In the genomic region with DNA sequence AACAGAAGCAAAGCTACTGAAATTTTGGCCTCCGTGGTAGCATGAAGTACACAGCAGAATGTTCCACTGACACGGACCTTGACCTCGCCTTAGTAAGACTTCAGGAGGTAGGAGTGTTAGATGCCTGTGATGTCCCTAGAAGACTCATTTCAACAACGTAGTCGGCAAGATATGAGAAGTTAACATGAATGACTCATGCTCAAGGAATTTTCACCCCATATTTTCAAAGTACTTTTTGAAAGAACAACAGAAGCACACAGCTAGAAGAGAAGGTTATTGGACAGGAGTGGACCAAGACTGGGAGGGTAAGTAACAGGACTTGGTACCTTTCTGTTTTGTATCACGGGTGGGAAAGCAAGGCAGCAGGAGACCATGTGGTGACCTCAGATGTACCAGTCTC, we compare ENCODE assay signal across 14 cellular contexts.
A peak's percentile ranks its signal among the peaks of the same experiment; 100 is the strongest.
DNase-seq lines count a peak whose midpoint lies in the region; ATAC-seq and TF ChIP-seq lines count a peak whose summit lies in the region.
"Had no signal": no experiment of that assay in that cellular context is flagged by ENCODE, and none has a peak within 500 bp of the region (broad histone marks: within the 10 kb centered on the region; RNA-seq: fewer than 3 reads in every experiment).

No MANE protein-coding gene starts in this region.

- no peaks in the 10 kb centered on the region for H3K9me3 ChIP-seq in MG63
- H3K9me3 ChIP-seq: esophagus squamous epithelium had no signal

- no peak for TF ChIP-seq CTCF in choroid plexus epithelial cell (conservative IDR thresholded peaks at IDR 0.05; ENCODE audit: low read depth, low read length)

- no peaks in the 10 kb centered on the region for H3K27me3 ChIP-seq in MG63
- H3K27me3 ChIP-seq: esophagus squamous epithelium had no signal

- ATAC-seq in GM18520 (IDR thresholded peaks at IDR 0.05; ENCODE audit: unreplicated experiment) (no peak), GM21367 (IDR thresholded peaks at IDR 0.05; ENCODE audit: unreplicated experiment) (no peak)

- DNase-seq in EL = peak; percentile 81
- DNase-seq in NCI-H460 (ENCODE audit: extremely low read depth, low read depth) = peak; percentile 4
- peak; percentile 97 for DNase-seq in choroid plexus epithelial cell (ENCODE audit: low read depth)
- peak; percentile 87 for DNase-seq in non-pigmented ciliary epithelial cell (ENCODE audit: low read depth)
- DNase-seq in MG63 = no peak
- DNase-seq in substantia nigra (lab: John Stamatoyannopoulos, UW) = no peak
- DNase-seq: activated naive CD4-positive, alpha-beta T cell treated with anti-CD3 and anti-CD28 coated beads, Interleukin-2, amount 50 U/mL, for 16 hours; CD4-positive, CD25-positive, alpha-beta regulatory T cell; esophagus squamous epithelium; MM.1S; NCI-H2227 treated with DMSO at 0.1 percent for 48 hours; retina had no signal

- no peaks in the 10 kb centered on the region for H3K36me3 ChIP-seq in MG63

- peak overlapping the region; percentile 24 for H3K4me3 ChIP-seq in choroid plexus epithelial cell (ENCODE audit: low read depth, low read length)
- H3K4me3 ChIP-seq in MG63 = no peak overlapping the region
- H3K4me3 ChIP-seq: esophagus squamous epithelium had no signal

- H3K27ac ChIP-seq in substantia nigra (ENCODE audit: low read depth, low read length, poor library complexity, severe bottlenecking) = no peak overlapping the region
- H3K27ac ChIP-seq: esophagus squamous epithelium had no signal

Comparison
In these comparisons a context has a peak if more than half of its experiments do, and no peak if none do; other contexts are left out.
1. DNase-seq: peak in EL (single experiment), NCI-H460 (single experiment), choroid plexus epithelial cell (single experiment) and non-pigmented ciliary epithelial cell (single experiment); none in MG63 (single experiment) and substantia nigra (0 of 49).